Comparison of ENCODE assay signal across 8 cellular contexts in the genomic region with DNA sequence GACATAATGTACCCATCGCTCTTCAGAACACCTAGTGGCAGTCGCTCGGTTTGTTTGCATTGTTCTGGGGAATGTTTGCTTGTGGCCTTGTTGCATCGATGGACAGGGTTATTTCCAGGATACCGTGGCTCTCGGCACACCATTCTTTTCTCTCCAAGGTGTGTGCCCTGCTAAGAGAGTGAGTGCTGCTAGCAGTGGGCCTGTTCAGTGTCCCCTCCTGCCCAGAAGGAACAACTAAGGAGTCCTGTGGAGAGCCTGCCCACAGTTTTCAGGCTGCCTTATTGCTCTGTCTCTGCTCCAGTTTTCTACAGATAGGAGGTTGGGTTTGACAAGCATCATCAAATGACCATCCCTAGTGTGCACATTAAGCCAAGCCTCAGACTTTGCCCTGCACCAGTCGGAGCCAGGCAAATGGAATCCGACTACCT. TPM values are rescaled to one million over a fixed set of nuclear protein-coding genes. Genes with fewer than 3 reads are reported as not detected.
DNase-seq lines count a peak whose midpoint lies in the region; TF ChIP-seq lines count a peak whose summit lies in the region.

No MANE protein-coding gene starts in this region.

- H3K4me3 ChIP-seq in BE2C (ENCODE audit: low read depth, low read length) (peak overlapping the region; percentile 83), duodenal mucosa (ENCODE audit: low read depth in 1 of 2, low read length in 2 of 2) (peak overlapping the region; percentile 88 to 97)

- H3K9me3 ChIP-seq in BE2C = no peaks in the 10 kb centered on the region
- no peaks in the 10 kb centered on the region for H3K9me3 ChIP-seq in duodenal mucosa (ENCODE audit: control insufficient read depth in 1 of 2, low read length in 2 of 2)

- TF ChIP-seq CTCF in BE2C (IDR thresholded peaks at IDR 0.05; ENCODE audit: low read depth, low read length) (no peak), nephron progenitor cell (IDR thresholded peaks at IDR 0.05) (no peak)

- H3K27me3 Mint-ChIP-seq in IgD-negative memory B cell (peaks cover 3% of the 10 kb centered on the region), nephron progenitor cell (ENCODE audit: low read depth, poor library complexity) (peaks cover 38% of the 10 kb centered on the region)

- H3K4me3 Mint-ChIP-seq in IgD-negative memory B cell (peak overlapping the region; percentile 74 to 86 (median 84)), nephron progenitor cell (peak overlapping the region; percentile 90)

- peak overlapping the region; percentile 91 to 95 for H3K9ac ChIP-seq in duodenal mucosa (ENCODE audit: low read depth in 1 of 2, low read length in 2 of 2)

- no peaks in the 10 kb centered on the region for H3K36me3 ChIP-seq in BE2C
- H3K36me3 ChIP-seq in duodenal mucosa (ENCODE audit: control insufficient read depth in 1 of 2, insufficient read depth in 2 of 2, low read length in 2 of 2) = no peaks in the 10 kb centered on the region

- H3K9me3 Mint-ChIP-seq in IgD-negative memory B cell = no peaks in the 10 kb centered on the region
- peaks cover 5% of the 10 kb centered on the region for H3K9me3 Mint-ChIP-seq in nephron progenitor cell

- H3K4me1 Mint-ChIP-seq in IgD-negative memory B cell = peaks cover 23 to 49% (median 26%) of the 10 kb centered on the region in 3 donors
- peaks cover 14% of the 10 kb centered on the region for H3K4me1 Mint-ChIP-seq in nephron progenitor cell

- H3K36me3 Mint-ChIP-seq in IgD-negative memory B cell = peaks cover 1% of the 10 kb centered on the region
- H3K36me3 Mint-ChIP-seq in nephron progenitor cell (ENCODE audit: low read depth) = no peaks in the 10 kb centered on the region

- DNase-seq in BE2C (no peak), nephron progenitor cell (no peak), activated gamma-delta T cell (lab: John Stamatoyannopoulos, UW) (no peak), putamen (ENCODE audit: low spot score) (no peak), NCI-H1930 (lab: John Stamatoyannopoulos, UW) (no peak)
- no peak for DNase-seq in stimulated activated CD4-positive, alpha-beta T cell treated with anti-CD3 and anti-CD28 coated beads, Interleukin-4, amount 100 ng/mL, for 1 hour

- H3K4me1 ChIP-seq in BE2C = peaks cover 4% of the 10 kb centered on the region; the same call in 1 of the 2 replicates
- peaks cover 49 to 52% of the 10 kb centered on the region in 2 donors for H3K4me1 ChIP-seq in duodenal mucosa (ENCODE audit: control insufficient read depth in 1 of 2, insufficient read depth in 2 of 2, low read length in 2 of 2)

- H3K27ac Mint-ChIP-seq in IgD-negative memory B cell (peak overlapping the region in 2 of 3 donors; percentile 7 to 39), nephron progenitor cell (no peak overlapping the region)

- H3K27me3 ChIP-seq in BE2C (no peaks in the 10 kb centered on the region), duodenal mucosa (ENCODE audit: control insufficient read depth in 1 of 2, insufficient read depth in 2 of 2, low read length in 2 of 2) (no peaks in the 10 kb centered on the region)

- H3K27ac ChIP-seq in duodenal mucosa (ENCODE audit: low read depth, low read length) = no peak overlapping the region

RNA-seq across cellular contexts. Expression of gene CRY2, which starts 1.4 kb away (rescaled TPM):
- polyA plus RNA-seq in BE2C (2012; ENCODE audit: insufficient read depth, insufficient read length, low read depth) = 12.8 TPM
- 39.3 TPM for polyA plus RNA-seq in IgD-negative memory B cell

RNA-seq across cellular contexts. Expression of gene MAPK8IP1, which starts 36.8 kb away (rescaled TPM):
- polyA plus RNA-seq in BE2C (2012; ENCODE audit: insufficient read depth, insufficient read length, low read depth) = 165 TPM
- 0.26 TPM for polyA plus RNA-seq in IgD-negative memory B cell

RNA-seq across cellular contexts. Expression of gene SLC35C1, which starts 43.7 kb away (rescaled TPM):
- polyA plus RNA-seq in BE2C (2012; ENCODE audit: insufficient read depth, insufficient read length, low read depth) = 12.7 TPM
- 8.9 TPM for polyA plus RNA-seq in IgD-negative memory B cell

RNA-seq across cellular contexts. Expression of gene FREY1, which starts 58.4 kb away (rescaled TPM):
- polyA plus RNA-seq in BE2C (2012; ENCODE audit: insufficient read depth, insufficient read length, low read depth) = not detected
- not detected for polyA plus RNA-seq in IgD-negative memory B cell
